ENCODE assay signal across 16 cellular contexts in the genomic region with DNA sequence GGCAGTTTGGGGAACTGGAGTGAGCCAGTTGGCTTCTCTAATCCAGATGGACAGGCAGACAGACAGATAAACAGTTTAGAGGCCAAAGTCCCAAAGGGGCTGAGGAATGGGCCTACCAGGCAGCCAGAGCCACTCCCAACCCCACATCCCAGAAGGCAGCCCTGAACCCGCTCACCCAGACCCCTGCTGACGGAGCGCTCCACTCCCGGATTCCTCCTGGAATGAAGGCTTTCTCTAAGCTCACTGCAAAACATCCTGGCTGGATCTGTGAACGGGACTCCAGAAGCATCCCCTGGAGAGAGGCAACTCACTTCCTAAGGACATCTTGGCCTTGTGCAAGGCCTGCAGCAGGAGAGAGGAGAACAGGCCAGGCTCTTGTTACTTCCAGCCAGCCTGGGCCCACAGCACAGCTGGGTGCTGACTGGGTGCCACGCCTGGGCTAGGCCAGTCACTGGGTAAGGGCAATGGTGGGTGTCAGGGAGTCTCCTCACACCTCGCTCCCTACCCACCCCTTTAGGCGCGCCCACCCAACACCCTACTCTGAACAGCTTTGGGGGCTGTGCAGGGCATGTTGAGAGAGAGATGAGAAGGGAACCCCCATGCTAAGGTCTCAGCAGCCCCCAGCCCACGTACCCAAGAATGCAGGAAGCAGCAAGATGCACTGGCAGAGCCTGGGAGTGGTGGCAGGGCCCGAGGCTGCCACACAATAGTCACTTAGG.
DNase-seq lines count a peak whose midpoint lies in the region; FAIRE-seq and TF ChIP-seq lines count a peak whose summit lies in the region.
"Had no signal": no experiment of that assay in that cellular context is flagged by ENCODE, and none has a peak within 500 bp of the region (broad histone marks: within the 10 kb centered on the region; RNA-seq: fewer than 3 reads in every experiment).

No MANE protein-coding gene starts in this region.

- H3K27ac ChIP-seq in coronary artery = peak overlapping the region in 1 of 2 donors; percentile 68
- no peak overlapping the region for H3K27ac ChIP-seq in kidney (ENCODE audit: low read depth in 2 of 2, low read length in 2 of 2)
- H3K27ac ChIP-seq in sigmoid colon = peak overlapping the region in 1 of 4 donors; percentile 40
- H3K27ac ChIP-seq: ascending aorta had no signal

- H3K4me3 ChIP-seq in coronary artery (no peak overlapping the region), kidney (ENCODE audit: low read length in 2 of 2) (no peak overlapping the region), sigmoid colon (no peak overlapping the region)
- H3K4me3 ChIP-seq: ascending aorta had no signal

- no peak for FAIRE-seq in kidney (lab: Jason Lieb, UNC)

- H3K9me3 ChIP-seq in kidney (ENCODE audit: control insufficient read depth in 1 of 2, low read length in 2 of 2) = no peaks in the 10 kb centered on the region
- H3K9me3 ChIP-seq in sigmoid colon = no peaks in the 10 kb centered on the region
- H3K9me3 ChIP-seq: ascending aorta had no signal

- TF ChIP-seq CTCF in coronary artery (IDR thresholded peaks at IDR 0.05) = no peak
- TF ChIP-seq CTCF in kidney (IDR thresholded peaks at IDR 0.05; ENCODE audit: borderline replicate concordance, extremely low read depth, insufficient read depth) = no peak
- no peak for TF ChIP-seq CTCF in sigmoid colon (IDR thresholded peaks at IDR 0.05)

- H3K9ac ChIP-seq in kidney (ENCODE audit: low read length in 2 of 2) = no peak overlapping the region

- WGBS in sigmoid colon, 2 donors = 64 to 78% methylated on average over 11 of the region's 11 CpGs

- H3K27me3 ChIP-seq in sigmoid colon = no peaks in the 10 kb centered on the region
- H3K27me3 ChIP-seq: ascending aorta had no signal

- H3K36me3 ChIP-seq in kidney (ENCODE audit: control insufficient read depth in 1 of 2, insufficient read depth in 2 of 2, low read length in 2 of 2) (no peaks in the 10 kb centered on the region), sigmoid colon (no peaks in the 10 kb centered on the region)
- H3K36me3 ChIP-seq: ascending aorta had no signal

- TF ChIP-seq EP300 in sigmoid colon (IDR thresholded peaks at IDR 0.05) = no peak

- DNase-seq in HuH-7 (ENCODE audit: low spot score) = peak; percentile 33
- peak; percentile 81 for DNase-seq in coronary artery (ENCODE audit: low spot score)
- peak; percentile 87 for DNase-seq in kidney
- DNase-seq in sigmoid colon = peak; percentile 83
- no peak for DNase-seq in NCI-H1417 (lab: John Stamatoyannopoulos, UW)
- no peak for DNase-seq in DMS79 treated with DMSO at 0.1 percent for 48 hours (lab: John Stamatoyannopoulos, UW)
- DNase-seq in nucleus accumbens (lab: John Stamatoyannopoulos, UW) = no peak
- no peak for DNase-seq in T-helper 9 cell
- DNase-seq: activated CD4-positive, alpha-beta T cell treated with anti-CD3 and anti-CD28 coated beads for 48 hours; effector memory CD4-positive, alpha-beta T cell; KBM-7; NCI-H1694; NCI-H524 treated with DMSO at 0.1 percent for 48 hours; occipital lobe; stimulated activated CD4-positive, alpha-beta T cell treated with anti-CD3 and anti-CD28 coated beads, Interleukin-1b, Interleukin-23, amount 100 ng/mL, for 48 hours had no signal

- intact Hi-C loops in kidney (cut with DNase I) (no loop called here), sigmoid colon (cut with DNase I) (no loop called here)

- H3K4me1 ChIP-seq in kidney (ENCODE audit: control insufficient read depth in 1 of 2, insufficient read depth in 1 of 2, low read depth in 1 of 2, low read length in 2 of 2) (no peaks in the 10 kb centered on the region), sigmoid colon (no peaks in the 10 kb centered on the region)
- H3K4me1 ChIP-seq: ascending aorta had no signal

- no peak for TF ChIP-seq POLR2A in sigmoid colon (IDR thresholded peaks at IDR 0.05)

Comparison
In these comparisons a context has a peak if more than half of its experiments do, and no peak if none do; other contexts are left out.
1. DNase-seq: peak in HuH-7 (single experiment), coronary artery (single experiment), kidney (single experiment) and sigmoid colon (single experiment); none in NCI-H1417 (0 of 3), DMS79 treated with DMSO at 0.1 percent for 48 hours (single experiment), nucleus accumbens (0 of 56) and T-helper 9 cell (single experiment).